In the genomic region with DNA sequence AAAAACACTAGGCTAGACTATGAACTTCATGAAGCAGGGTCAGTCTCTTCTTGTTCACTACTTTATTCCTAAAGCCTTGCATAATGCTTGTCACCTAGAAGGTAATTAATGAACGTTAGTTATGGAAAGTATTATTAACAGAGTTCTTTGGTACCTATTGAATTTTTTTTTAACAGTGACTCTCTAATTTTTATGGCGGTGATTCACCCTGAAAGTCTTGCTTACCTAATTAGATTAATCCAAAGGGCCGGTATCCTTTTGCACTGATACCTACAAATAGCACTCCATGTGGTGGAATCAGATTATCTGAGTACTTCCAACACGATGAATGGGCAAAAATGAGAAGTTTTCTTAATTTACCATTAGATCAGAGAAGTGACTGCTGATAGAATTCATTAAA, we compare ENCODE assay signal across 1 cellular context.
TF ChIP-seq lines count a peak whose summit lies in the region.

No MANE protein-coding gene starts in this region.

TF ChIP-seq in HCT116, 20 proteins besides CTCF, POLR2A, EP300 and RAD21 (continued from another document):
- TF ChIP-seq, protein P1, sequence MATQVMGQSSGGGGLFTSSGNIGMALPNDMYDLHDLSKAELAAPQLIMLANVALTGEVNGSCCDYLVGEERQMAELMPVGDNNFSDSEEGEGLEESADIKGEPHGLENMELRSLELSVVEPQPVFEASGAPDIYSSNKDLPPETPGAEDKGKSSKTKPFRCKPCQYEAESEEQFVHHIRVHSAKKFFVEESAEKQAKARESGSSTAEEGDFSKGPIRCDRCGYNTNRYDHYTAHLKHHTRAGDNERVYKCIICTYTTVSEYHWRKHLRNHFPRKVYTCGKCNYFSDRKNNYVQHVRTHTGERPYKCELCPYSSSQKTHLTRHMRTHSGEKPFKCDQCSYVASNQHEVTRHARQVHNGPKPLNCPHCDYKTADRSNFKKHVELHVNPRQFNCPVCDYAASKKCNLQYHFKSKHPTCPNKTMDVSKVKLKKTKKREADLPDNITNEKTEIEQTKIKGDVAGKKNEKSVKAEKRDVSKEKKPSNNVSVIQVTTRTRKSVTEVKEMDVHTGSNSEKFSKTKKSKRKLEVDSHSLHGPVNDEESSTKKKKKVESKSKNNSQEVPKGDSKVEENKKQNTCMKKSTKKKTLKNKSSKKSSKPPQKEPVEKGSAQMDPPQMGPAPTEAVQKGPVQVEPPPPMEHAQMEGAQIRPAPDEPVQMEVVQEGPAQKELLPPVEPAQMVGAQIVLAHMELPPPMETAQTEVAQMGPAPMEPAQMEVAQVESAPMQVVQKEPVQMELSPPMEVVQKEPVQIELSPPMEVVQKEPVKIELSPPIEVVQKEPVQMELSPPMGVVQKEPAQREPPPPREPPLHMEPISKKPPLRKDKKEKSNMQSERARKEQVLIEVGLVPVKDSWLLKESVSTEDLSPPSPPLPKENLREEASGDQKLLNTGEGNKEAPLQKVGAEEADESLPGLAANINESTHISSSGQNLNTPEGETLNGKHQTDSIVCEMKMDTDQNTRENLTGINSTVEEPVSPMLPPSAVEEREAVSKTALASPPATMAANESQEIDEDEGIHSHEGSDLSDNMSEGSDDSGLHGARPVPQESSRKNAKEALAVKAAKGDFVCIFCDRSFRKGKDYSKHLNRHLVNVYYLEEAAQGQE (IDR thresholded peaks at IDR 0.05; ENCODE audit: low read depth): no peak
- TF ChIP-seq ELF1 (IDR thresholded peaks at IDR 0.05; ENCODE audit: borderline replicate concordance, low read depth) (no peak), SP1 (IDR thresholded peaks at IDR 0.05; ENCODE audit: low read depth) (no peak), EGR1 (IDR thresholded peaks at IDR 0.05; ENCODE audit: low read depth) (no peak), TCF7L2 (IDR thresholded peaks at IDR 0.05; ENCODE audit: borderline replicate concordance, extremely low read depth, insufficient read depth, insufficient read length) (no peak), FOSL1 (IDR thresholded peaks at IDR 0.05; ENCODE audit: low read depth) (no peak), EZH2phosphoT487 (IDR thresholded peaks at IDR 0.05; ENCODE audit: borderline replicate concordance) (no peak), YY1 (IDR thresholded peaks at IDR 0.05; ENCODE audit: extremely low read depth, insufficient replicate concordance, low read depth, low read length) (no peak), JUND (IDR thresholded peaks at IDR 0.05) (no peak)
- TF ChIP-seq, protein P2, sequence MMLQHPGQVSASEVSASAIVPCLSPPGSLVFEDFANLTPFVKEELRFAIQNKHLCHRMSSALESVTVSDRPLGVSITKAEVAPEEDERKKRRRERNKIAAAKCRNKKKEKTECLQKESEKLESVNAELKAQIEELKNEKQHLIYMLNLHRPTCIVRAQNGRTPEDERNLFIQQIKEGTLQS (IDR thresholded peaks at IDR 0.05): no peak
- TF ChIP-seq, protein P3, sequence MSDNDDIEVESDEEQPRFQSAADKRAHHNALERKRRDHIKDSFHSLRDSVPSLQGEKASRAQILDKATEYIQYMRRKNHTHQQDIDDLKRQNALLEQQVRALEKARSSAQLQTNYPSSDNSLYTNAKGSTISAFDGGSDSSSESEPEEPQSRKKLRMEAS (IDR thresholded peaks at IDR 0.05): no peak
TF ChIP-seq in HCT116: peak in this region for 0.
